Comparison of ENCODE assay signal across 1 cellular context in genomic region chr1:51691920-51692319, GRCh38.
TF ChIP-seq lines count a peak whose summit lies in the region.

No MANE protein-coding gene starts in this region.

TF ChIP-seq in liver, 16 proteins besides CTCF, POLR2A, EP300 and RAD21 (continued from another document):
- no peak for TF ChIP-seq REST (IDR thresholded peaks at IDR 0.05)
- TF ChIP-seq GABPA (IDR thresholded peaks at IDR 0.05 in 1 of 2, conservative IDR thresholded peaks at IDR 0.05 in 1 of 2) = no peak
TF ChIP-seq in liver: peak in this region for 1.
